ENCODE assay signal across 8 cellular contexts in the genomic region with DNA sequence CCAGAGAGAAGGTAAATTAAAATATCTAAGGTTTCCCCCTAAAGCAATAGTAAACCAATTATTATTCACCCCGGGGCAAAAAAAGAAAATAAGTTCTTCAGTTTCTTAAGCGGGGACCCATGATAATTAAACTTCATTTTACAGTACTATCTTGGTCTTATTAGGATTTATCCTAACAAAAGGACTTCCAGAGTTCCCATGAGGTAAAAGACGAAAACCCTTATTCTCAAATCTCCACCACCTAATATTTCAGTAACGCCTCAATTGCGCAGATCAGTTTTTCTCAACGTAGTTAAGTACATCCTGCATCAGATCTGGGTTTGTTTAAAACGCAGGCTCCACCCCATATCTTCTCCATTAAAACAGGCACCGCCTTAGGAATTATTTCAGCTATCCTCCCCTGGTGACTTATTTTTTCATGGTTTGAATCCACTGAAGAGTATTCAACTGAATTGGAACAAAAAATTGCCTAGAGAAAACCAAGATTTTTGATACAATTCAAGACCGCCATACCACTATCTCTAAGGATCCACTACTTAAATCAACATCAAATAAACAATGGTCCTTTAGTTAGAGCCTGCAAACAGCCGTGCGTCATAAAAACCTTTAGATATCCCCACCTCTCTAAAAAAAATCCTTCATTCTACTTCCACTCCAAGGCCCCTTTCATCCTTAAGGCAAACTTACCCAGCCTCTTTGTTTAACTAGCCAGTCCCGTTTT. TPM values are rescaled to one million over a fixed set of nuclear protein-coding genes. Genes with fewer than 3 reads are reported as not detected.
DNase-seq lines count a peak whose midpoint lies in the region; ATAC-seq and TF ChIP-seq lines count a peak whose summit lies in the region.

No MANE protein-coding gene starts in this region.

- H3K4me1 Mint-ChIP-seq in activated naive CD8-positive, alpha-beta T cell treated with anti-CD3 and anti-CD28 coated beads, Interleukin-2, amount 10 ng/mL, durations not matched to agents 7 days and 5 days, result peaks cover 39% of the 10 kb centered on the region

- in situ Hi-C loops in KBM-7 (cut with MboI; ENCODE audit: low pct_unique_long_range_greater_than_20kb, low sequenced_read_pairs), result no loop called here

- peak; percentile 61 for DNase-seq in AG10803 (ENCODE audit: low read depth)
- no peak for DNase-seq in HFF-Myc (ENCODE audit: extremely low read depth, low read depth)
- DNase-seq in activated naive CD8-positive, alpha-beta T cell treated with anti-CD3 and anti-CD28 coated beads, Interleukin-2, amount 10 ng/mL, durations not matched to agents 7 days and 5 days, result no peak
- DNase-seq in iris pigment epithelial cell (ENCODE audit: low read depth), result peak; percentile 54
- DNase-seq in KBM-7, result no peak
- no peak for DNase-seq in activated CD4-positive, alpha-beta T cell treated with anti-CD3 and anti-CD28 coated beads, Interleukin-2, amount 50 U/mL, for 1 hour

- peaks cover 63% of the 10 kb centered on the region for H3K36me3 Mint-ChIP-seq in activated naive CD8-positive, alpha-beta T cell treated with anti-CD3 and anti-CD28 coated beads, Interleukin-2, amount 10 ng/mL, durations not matched to agents 7 days and 5 days

- H3K27me3 Mint-ChIP-seq in activated naive CD8-positive, alpha-beta T cell treated with anti-CD3 and anti-CD28 coated beads, Interleukin-2, amount 10 ng/mL, durations not matched to agents 7 days and 5 days, result no peaks in the 10 kb centered on the region

- H3K27ac ChIP-seq in temporal lobe (ENCODE audit: low read depth, low read length), result peak overlapping the region; percentile 97

- H3K27ac Mint-ChIP-seq in activated naive CD8-positive, alpha-beta T cell treated with anti-CD3 and anti-CD28 coated beads, Interleukin-2, amount 10 ng/mL, durations not matched to agents 7 days and 5 days, result peak overlapping the region; percentile 90

- no peaks in the 10 kb centered on the region for H3K9me3 Mint-ChIP-seq in activated naive CD8-positive, alpha-beta T cell treated with anti-CD3 and anti-CD28 coated beads, Interleukin-2, amount 10 ng/mL, durations not matched to agents 7 days and 5 days

- H3K4me3 Mint-ChIP-seq in activated naive CD8-positive, alpha-beta T cell treated with anti-CD3 and anti-CD28 coated beads, Interleukin-2, amount 10 ng/mL, durations not matched to agents 7 days and 5 days, result peak overlapping the region; percentile 92

- peak overlapping the region; percentile 99 for H3K4me3 ChIP-seq in AG10803 (ENCODE audit: low read length)
- H3K4me3 ChIP-seq in HFF-Myc (replicated peaks; ENCODE audit: low read depth, low read length), result peak overlapping the region; percentile 62

- no peak for TF ChIP-seq CTCF in AG10803 (conservative IDR thresholded peaks at IDR 0.05; ENCODE audit: low read length)
- TF ChIP-seq CTCF in HFF-Myc (IDR thresholded peaks at IDR 0.05; ENCODE audit: low read depth, low read length, missing control alignments), result no peak

- ATAC-seq in activated naive CD8-positive, alpha-beta T cell treated with anti-CD3 and anti-CD28 coated beads, Interleukin-2, amount 10 ng/mL, durations not matched to agents 7 days and 5 days (ENCODE audit: low read depth), result no peak
- ATAC-seq in HG03432 (IDR thresholded peaks at IDR 0.05; ENCODE audit: unreplicated experiment), result no peak

- POLR2A ChIA-PET in activated naive CD8-positive, alpha-beta T cell treated with anti-CD3 and anti-CD28 coated beads, Interleukin-2, amount 10 ng/mL, durations not matched to agents 7 days and 5 days (lab: Charles Lee), result interaction anchor here (1.0 to 13.3 kb wide), 6 partner anchors 13 to 90 kb away, joined by 3 to 1003 read pairs (median 50); partner anchors contain the start of genes ENSA and TARS2

RNA-seq across cellular contexts. Expression of gene MCL1, which starts 1.7 kb away (rescaled TPM):
- 100 to 1,000 TPM; 302 to 303 TPM for total RNA-seq in activated naive CD8-positive, alpha-beta T cell treated with anti-CD3 and anti-CD28 coated beads, Interleukin-2, amount 10 ng/mL, durations not matched to agents 7 days and 5 days
- total RNA-seq in temporal lobe, result 89.7 TPM

RNA-seq across cellular contexts. Expression of gene ADAMTSL4, which starts 28.5 kb away (rescaled TPM):
- total RNA-seq in activated naive CD8-positive, alpha-beta T cell treated with anti-CD3 and anti-CD28 coated beads, Interleukin-2, amount 10 ng/mL, durations not matched to agents 7 days and 5 days, result under 1 TPM; 0.11 to 0.30 TPM
- 0.25 TPM for total RNA-seq in temporal lobe

RNA-seq across cellular contexts. Expression of gene ENSA, which starts 51.7 kb away (rescaled TPM):
- 100 to 1,000 TPM; 161 to 172 TPM for total RNA-seq in activated naive CD8-positive, alpha-beta T cell treated with anti-CD3 and anti-CD28 coated beads, Interleukin-2, amount 10 ng/mL, durations not matched to agents 7 days and 5 days
- total RNA-seq in temporal lobe, result 77.2 TPM

Comparison
In these comparisons a context has a peak if more than half of its experiments do, and no peak if none do; other contexts are left out.
1. DNase-seq: peak in AG10803 (single experiment) and iris pigment epithelial cell (single experiment); none in HFF-Myc (single experiment), activated naive CD8-positive, alpha-beta T cell treated with anti-CD3 and anti-CD28 coated beads, Interleukin-2, amount 10 ng/mL, durations not matched to agents 7 days and 5 days (single experiment), KBM-7 (single experiment) and activated CD4-positive, alpha-beta T cell treated with anti-CD3 and anti-CD28 coated beads, Interleukin-2, amount 50 U/mL, for 1 hour (single experiment).